Comparison of ENCODE assay signal across 2 cellular contexts in the genomic region with DNA sequence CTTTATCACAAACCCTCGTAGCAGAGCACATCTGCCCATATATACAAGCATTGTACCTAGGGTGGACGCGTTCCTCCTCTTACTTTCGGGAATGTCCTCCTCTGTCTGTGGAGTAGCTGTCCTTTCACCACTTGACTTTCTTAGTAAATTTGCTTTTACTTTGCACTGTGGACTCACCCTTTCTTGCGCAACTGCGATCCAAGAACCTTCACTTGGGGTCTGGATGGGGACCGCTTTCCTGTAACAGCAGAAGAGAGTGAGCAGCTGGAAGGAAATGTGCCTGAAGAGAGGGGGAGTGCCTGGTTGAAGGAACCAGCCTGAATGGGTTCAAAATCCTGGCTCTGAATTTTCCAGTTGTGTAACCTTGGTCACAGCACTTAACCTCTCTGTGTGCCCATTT.
A peak's percentile ranks its signal among the peaks of the same experiment; 100 is the strongest.
TF ChIP-seq lines count a peak whose summit lies in the region.

No MANE protein-coding gene starts in this region.

TF ChIP-seq in IMR-90, 13 proteins besides CTCF, POLR2A, EP300 and RAD21:
- TF ChIP-seq NFE2L2 (IDR thresholded peaks at IDR 0.05; ENCODE audit: low read depth, low read length) (no peak), CHD1 (IDR thresholded peaks at IDR 0.05; ENCODE audit: low read depth, low read length) (no peak), CEBPB (IDR thresholded peaks at IDR 0.05; ENCODE audit: low read depth, low read length) (peak; percentile 81)

TF ChIP-seq in K562, 482 proteins besides CTCF, POLR2A, EP300 and RAD21:
- TF ChIP-seq, protein P1, sequence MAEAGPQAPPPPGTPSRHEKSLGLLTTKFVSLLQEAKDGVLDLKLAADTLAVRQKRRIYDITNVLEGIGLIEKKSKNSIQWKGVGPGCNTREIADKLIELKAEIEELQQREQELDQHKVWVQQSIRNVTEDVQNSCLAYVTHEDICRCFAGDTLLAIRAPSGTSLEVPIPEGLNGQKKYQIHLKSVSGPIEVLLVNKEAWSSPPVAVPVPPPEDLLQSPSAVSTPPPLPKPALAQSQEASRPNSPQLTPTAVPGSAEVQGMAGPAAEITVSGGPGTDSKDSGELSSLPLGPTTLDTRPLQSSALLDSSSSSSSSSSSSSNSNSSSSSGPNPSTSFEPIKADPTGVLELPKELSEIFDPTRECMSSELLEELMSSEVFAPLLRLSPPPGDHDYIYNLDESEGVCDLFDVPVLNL (CRISPR knock-in tag; IDR thresholded peaks at IDR 0.05; ENCODE audit: low read depth), result no peak
- TF ChIP-seq CEBPB (tag; IDR thresholded peaks at IDR 0.05) (peak; percentile 49; the same call in 1 of the 2 replicates), CEBPG (CRISPR knock-in tag; IDR thresholded peaks at IDR 0.05) (no peak), CEBPG (tag; conservative IDR thresholded peaks at IDR 0.05 in 1 of 2, IDR thresholded peaks at IDR 0.05 in 1 of 2) (0 out of 4 replicates have a peak, but pooled peaks of 1 of the 2 experiments have one; percentile 10), SRF (CRISPR knock-in tag; IDR thresholded peaks at IDR 0.05) (no peak), ZNF740 (CRISPR knock-in tag; IDR thresholded peaks at IDR 0.05) (no peak), ZNF740 (tag; IDR thresholded peaks at IDR 0.05) (no peak), PHF21A (IDR thresholded peaks at IDR 0.05; ENCODE audit: borderline replicate concordance, low read depth) (no peak), CBX5 (IDR thresholded peaks at IDR 0.05; ENCODE audit: borderline replicate concordance, low read depth) (no peak), POLR2H (tag; IDR thresholded peaks at IDR 0.05; ENCODE audit: low read depth) (no peak), ZFPM2 (CRISPR knock-in tag; IDR thresholded peaks at IDR 0.05) (no peak), ZNF184 (CRISPR knock-in tag; IDR thresholded peaks at IDR 0.05) (no peak)
- TF ChIP-seq, protein P2, sequence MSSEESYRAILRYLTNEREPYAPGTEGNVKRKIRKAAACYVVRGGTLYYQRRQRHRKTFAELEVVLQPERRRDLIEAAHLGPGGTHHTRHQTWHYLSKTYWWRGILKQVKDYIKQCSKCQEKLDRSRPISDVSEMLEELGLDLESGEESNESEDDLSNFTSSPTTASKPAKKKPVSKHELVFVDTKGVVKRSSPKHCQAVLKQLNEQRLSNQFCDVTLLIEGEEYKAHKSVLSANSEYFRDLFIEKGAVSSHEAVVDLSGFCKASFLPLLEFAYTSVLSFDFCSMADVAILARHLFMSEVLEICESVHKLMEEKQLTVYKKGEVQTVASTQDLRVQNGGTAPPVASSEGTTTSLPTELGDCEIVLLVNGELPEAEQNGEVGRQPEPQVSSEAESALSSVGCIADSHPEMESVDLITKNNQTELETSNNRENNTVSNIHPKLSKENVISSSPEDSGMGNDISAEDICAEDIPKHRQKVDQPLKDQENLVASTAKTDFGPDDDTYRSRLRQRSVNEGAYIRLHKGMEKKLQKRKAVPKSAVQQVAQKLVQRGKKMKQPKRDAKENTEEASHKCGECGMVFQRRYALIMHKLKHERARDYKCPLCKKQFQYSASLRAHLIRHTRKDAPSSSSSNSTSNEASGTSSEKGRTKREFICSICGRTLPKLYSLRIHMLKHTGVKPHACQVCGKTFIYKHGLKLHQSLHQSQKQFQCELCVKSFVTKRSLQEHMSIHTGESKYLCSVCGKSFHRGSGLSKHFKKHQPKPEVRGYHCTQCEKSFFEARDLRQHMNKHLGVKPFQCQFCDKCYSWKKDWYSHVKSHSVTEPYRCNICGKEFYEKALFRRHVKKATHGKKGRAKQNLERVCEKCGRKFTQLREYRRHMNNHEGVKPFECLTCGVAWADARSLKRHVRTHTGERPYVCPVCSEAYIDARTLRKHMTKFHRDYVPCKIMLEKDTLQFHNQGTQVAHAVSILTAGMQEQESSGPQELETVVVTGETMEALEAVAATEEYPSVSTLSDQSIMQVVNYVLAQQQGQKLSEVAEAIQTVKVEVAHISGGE (CRISPR knock-in tag; IDR thresholded peaks at IDR 0.05), result 0 out of 6 replicates have a peak, but pooled peaks of 1 of the 3 experiments have one; percentile 29
- TF ChIP-seq, protein P3, sequence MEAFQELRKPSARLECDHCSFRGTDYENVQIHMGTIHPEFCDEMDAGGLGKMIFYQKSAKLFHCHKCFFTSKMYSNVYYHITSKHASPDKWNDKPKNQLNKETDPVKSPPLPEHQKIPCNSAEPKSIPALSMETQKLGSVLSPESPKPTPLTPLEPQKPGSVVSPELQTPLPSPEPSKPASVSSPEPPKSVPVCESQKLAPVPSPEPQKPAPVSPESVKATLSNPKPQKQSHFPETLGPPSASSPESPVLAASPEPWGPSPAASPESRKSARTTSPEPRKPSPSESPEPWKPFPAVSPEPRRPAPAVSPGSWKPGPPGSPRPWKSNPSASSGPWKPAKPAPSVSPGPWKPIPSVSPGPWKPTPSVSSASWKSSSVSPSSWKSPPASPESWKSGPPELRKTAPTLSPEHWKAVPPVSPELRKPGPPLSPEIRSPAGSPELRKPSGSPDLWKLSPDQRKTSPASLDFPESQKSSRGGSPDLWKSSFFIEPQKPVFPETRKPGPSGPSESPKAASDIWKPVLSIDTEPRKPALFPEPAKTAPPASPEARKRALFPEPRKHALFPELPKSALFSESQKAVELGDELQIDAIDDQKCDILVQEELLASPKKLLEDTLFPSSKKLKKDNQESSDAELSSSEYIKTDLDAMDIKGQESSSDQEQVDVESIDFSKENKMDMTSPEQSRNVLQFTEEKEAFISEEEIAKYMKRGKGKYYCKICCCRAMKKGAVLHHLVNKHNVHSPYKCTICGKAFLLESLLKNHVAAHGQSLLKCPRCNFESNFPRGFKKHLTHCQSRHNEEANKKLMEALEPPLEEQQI (IDR thresholded peaks at IDR 0.05), result no peak
